Comparison of ENCODE assay signal across 7 cellular contexts in genomic region chr22:31346733-31347250, GRCh38. TPM values are rescaled to one million over a fixed set of nuclear protein-coding genes. Genes with fewer than 3 reads are reported as not detected.
DNase-seq lines count a peak whose midpoint lies in the region; ATAC-seq, FAIRE-seq and TF ChIP-seq lines count a peak whose summit lies in the region.

No MANE protein-coding gene starts in this region.

- H3K4me1 ChIP-seq in small intestine (ENCODE audit: control insufficient read depth in 2 of 2, insufficient read depth in 1 of 2, low read depth in 1 of 2, low read length in 1 of 2), result peaks cover 3 to 12% of the 10 kb centered on the region in 2 donors

- no peak for ATAC-seq in GM21390 (IDR thresholded peaks at IDR 0.05; ENCODE audit: unreplicated experiment)

- H3K27me3 ChIP-seq in small intestine (ENCODE audit: control insufficient read depth in 2 of 2, insufficient read depth in 2 of 2, low read length in 2 of 2), result no peaks in the 10 kb centered on the region

- FAIRE-seq in small intestine (lab: Jason Lieb, UNC), result no peak

- 0 to 2% (median 0%) methylated on average over 40 of the region's 40 CpGs for WGBS in small intestine, 3 donors

- no peaks in the 10 kb centered on the region for H3K9me3 ChIP-seq in KOPT-K1 (ENCODE audit: insufficient read depth, low read length, poor library complexity, severe bottlenecking)
- H3K9me3 ChIP-seq in small intestine (ENCODE audit: control insufficient read depth, low read depth), result no peaks in the 10 kb centered on the region

- in situ Hi-C loops in T47D (cut with HindIII; ENCODE audit: low pct_unique_long_range_greater_than_20kb, low sequenced_read_pairs), result no loop called here

- H3K27ac ChIP-seq in KOPT-K1 (ENCODE audit: low read depth, low read length, poor library complexity, severe bottlenecking) (peak overlapping the region; percentile 98), small intestine (ENCODE audit: low read depth in 1 of 2, low read length in 1 of 2) (peak overlapping the region; percentile 73 to 90)

- H3K36me3 ChIP-seq in KOPT-K1 (ENCODE audit: insufficient read depth, low read length) (peaks cover 36% of the 10 kb centered on the region), small intestine (ENCODE audit: control insufficient read depth in 2 of 2, insufficient read depth in 2 of 2, low read length in 2 of 2) (no peaks in the 10 kb centered on the region)

- H3K4me3 ChIP-seq in GM12875 (ENCODE audit: low read depth, low read length) (peak overlapping the region; percentile 82), small intestine (ENCODE audit: low read depth in 1 of 2, low read length in 2 of 2) (peak overlapping the region; percentile 84 to 87)

- DNase-seq in T-helper 1 cell (peak; percentile 17 to 48 (median 31)), T47D (ENCODE audit: low read depth in 1 of 2, low spot score in 1 of 2) (peak; percentile 44 to 87), iPS-NIHi7 (ENCODE audit: extremely low spot score) (peak; percentile 88), small intestine (peak; percentile 53)

- TF ChIP-seq CTCF in GM12875 (IDR thresholded peaks at IDR 0.05; ENCODE audit: borderline replicate concordance, insufficient read depth, low read depth, low read length), result no peak

RNA-seq across cellular contexts. Expression of gene PATZ1, which starts 0.6 kb away (rescaled TPM):
- 10 to 100 TPM in 1 of 3 donors, 1 to 10 TPM in 2; 4.2 to 19.9 (median 5.7) TPM for polyA plus RNA-seq in small intestine

RNA-seq across cellular contexts. Expression of gene DRG1, which starts 52.6 kb away (rescaled TPM):
- 10 to 100 TPM; 39.2 to 45.1 (median 41.2) TPM for polyA plus RNA-seq in small intestine

RNA-seq across cellular contexts. Expression of gene PIK3IP1, which starts 54.5 kb away (rescaled TPM):
- 10 to 100 TPM in 1 of 3 donors, 1 to 10 TPM in 2; 3.1 to 16.4 (median 5.7) TPM for polyA plus RNA-seq in small intestine

Comparison
In these comparisons a context has a peak if more than half of its experiments do, and no peak if none do; other contexts are left out.
1. DNase-seq: peak in every context shown above with its lines; median percentile 88 in iPS-NIHi7; 66 in T47D; 53 in small intestine; 31 in T-helper 1 cell.